In the genomic region with DNA sequence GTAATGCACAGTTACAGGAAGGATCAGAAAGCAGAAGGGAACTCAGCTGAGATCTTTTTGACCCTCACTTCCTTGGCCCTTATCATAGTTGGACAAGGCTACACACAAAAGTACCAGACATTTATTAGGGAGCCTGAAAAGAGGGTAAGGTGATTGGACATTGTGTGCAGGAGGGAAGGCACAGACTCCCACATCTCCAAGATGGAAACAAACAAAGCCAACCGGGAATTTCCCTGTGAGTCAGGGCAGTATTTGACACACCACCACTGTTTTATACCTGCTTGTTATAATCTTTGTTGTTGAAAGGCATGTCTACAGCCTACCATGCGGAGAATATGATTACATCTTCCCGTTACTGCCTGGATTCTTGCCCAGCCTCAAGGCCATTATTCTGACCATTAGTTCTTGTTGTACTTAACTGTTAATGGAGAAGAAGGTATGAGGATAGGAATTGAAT, we compare ENCODE assay signal across 1 cellular context.
TF ChIP-seq lines count a peak whose summit lies in the region.

No MANE protein-coding gene starts in this region.

TF ChIP-seq in HepG2, 621 proteins besides CTCF, POLR2A, EP300 and RAD21:
- TF ChIP-seq, protein P1, sequence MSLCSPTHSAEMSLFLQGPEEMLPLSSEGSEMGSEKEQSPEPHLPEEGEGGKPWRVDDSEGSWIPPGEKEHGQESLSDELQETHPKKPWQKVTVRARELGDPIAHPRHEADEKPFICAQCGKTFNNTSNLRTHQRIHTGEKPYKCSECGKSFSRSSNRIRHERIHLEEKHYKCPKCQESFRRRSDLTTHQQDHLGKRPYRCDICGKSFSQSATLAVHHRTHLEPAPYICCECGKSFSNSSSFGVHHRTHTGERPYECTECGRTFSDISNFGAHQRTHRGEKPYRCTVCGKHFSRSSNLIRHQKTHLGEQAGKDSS (CRISPR knock-in tag; IDR thresholded peaks at IDR 0.05; ENCODE audit: borderline replicate concordance, low read depth): no peak
- TF ChIP-seq ZZZ3 (CRISPR knock-in tag; IDR thresholded peaks at IDR 0.05; ENCODE audit: borderline replicate concordance) (no peak), ZNF607 (CRISPR knock-in tag; IDR thresholded peaks at IDR 0.05; ENCODE audit: borderline replicate concordance) (no peak), ELF3 (CRISPR knock-in tag; IDR thresholded peaks at IDR 0.05) (no peak), GABPB1 (CRISPR knock-in tag; IDR thresholded peaks at IDR 0.05) (no peak), MAF1 (CRISPR knock-in tag; IDR thresholded peaks at IDR 0.05; ENCODE audit: borderline replicate concordance) (no peak), TCF7 (IDR thresholded peaks at IDR 0.05; ENCODE audit: low read depth) (no peak), SRSF9 (IDR thresholded peaks at IDR 0.05; ENCODE audit: borderline replicate concordance, insufficient read depth, low read depth, low read length, poor library complexity, severe bottlenecking) (no peak), ZNF3 (CRISPR knock-in tag; IDR thresholded peaks at IDR 0.05) (no peak), POGZ (CRISPR knock-in tag; IDR thresholded peaks at IDR 0.05) (no peak), ZNF33A (CRISPR knock-in tag; IDR thresholded peaks at IDR 0.05; ENCODE audit: borderline replicate concordance) (no peak), KAT2B (IDR thresholded peaks at IDR 0.05; ENCODE audit: borderline replicate concordance, low read depth, low read length) (no peak), ZC3H4 (CRISPR knock-in tag; IDR thresholded peaks at IDR 0.05; ENCODE audit: borderline replicate concordance) (no peak), CHD4 (IDR thresholded peaks at IDR 0.05; ENCODE audit: borderline replicate concordance, low read length) (no peak), HDAC6 (IDR thresholded peaks at IDR 0.05; ENCODE audit: low read depth, low read length) (no peak), ZNF354B (CRISPR knock-in tag; IDR thresholded peaks at IDR 0.05) (no peak)
- TF ChIP-seq, protein P2, sequence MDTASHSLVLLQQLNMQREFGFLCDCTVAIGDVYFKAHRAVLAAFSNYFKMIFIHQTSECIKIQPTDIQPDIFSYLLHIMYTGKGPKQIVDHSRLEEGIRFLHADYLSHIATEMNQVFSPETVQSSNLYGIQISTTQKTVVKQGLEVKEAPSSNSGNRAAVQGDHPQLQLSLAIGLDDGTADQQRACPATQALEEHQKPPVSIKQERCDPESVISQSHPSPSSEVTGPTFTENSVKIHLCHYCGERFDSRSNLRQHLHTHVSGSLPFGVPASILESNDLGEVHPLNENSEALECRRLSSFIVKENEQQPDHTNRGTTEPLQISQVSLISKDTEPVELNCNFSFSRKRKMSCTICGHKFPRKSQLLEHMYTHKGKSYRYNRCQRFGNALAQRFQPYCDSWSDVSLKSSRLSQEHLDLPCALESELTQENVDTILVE (CRISPR knock-in tag; IDR thresholded peaks at IDR 0.05): no peak
- TF ChIP-seq, protein P3, sequence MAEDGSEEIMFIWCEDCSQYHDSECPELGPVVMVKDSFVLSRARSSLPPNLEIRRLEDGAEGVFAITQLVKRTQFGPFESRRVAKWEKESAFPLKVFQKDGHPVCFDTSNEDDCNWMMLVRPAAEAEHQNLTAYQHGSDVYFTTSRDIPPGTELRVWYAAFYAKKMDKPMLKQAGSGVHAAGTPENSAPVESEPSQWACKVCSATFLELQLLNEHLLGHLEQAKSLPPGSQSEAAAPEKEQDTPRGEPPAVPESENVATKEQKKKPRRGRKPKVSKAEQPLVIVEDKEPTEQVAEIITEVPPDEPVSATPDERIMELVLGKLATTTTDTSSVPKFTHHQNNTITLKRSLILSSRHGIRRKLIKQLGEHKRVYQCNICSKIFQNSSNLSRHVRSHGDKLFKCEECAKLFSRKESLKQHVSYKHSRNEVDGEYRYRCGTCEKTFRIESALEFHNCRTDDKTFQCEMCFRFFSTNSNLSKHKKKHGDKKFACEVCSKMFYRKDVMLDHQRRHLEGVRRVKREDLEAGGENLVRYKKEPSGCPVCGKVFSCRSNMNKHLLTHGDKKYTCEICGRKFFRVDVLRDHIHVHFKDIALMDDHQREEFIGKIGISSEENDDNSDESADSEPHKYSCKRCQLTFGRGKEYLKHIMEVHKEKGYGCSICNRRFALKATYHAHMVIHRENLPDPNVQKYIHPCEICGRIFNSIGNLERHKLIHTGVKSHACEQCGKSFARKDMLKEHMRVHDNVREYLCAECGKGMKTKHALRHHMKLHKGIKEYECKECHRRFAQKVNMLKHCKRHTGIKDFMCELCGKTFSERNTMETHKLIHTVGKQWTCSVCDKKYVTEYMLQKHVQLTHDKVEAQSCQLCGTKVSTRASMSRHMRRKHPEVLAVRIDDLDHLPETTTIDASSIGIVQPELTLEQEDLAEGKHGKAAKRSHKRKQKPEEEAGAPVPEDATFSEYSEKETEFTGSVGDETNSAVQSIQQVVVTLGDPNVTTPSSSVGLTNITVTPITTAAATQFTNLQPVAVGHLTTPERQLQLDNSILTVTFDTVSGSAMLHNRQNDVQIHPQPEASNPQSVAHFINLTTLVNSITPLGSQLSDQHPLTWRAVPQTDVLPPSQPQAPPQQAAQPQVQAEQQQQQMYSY (CRISPR knock-in tag; IDR thresholded peaks at IDR 0.05): no peak
TF ChIP-seq in HepG2: peak in this region for 0.
